Comparison of ENCODE assay signal across 8 cellular contexts in genomic region chr1:145918992-145919939, GRCh38. TPM values are rescaled to one million over a fixed set of nuclear protein-coding genes. Genes with fewer than 3 reads are reported as not detected.
DNase-seq lines count a peak whose midpoint lies in the region; ATAC-seq and TF ChIP-seq lines count a peak whose summit lies in the region.

No MANE protein-coding gene starts in this region.

- DNase-seq in NCI-H1092 treated with DMSO at 0.1 percent for 48 hours (lab: John Stamatoyannopoulos, UW) (peak; percentile 48), NCI-H1092 (lab: John Stamatoyannopoulos, UW) (no peak), LNCaP clone FGC (ENCODE audit: low read depth) (peak; percentile 31), activated B cell treated with CpG ODN at 0.5 μM for 24 hours (no peak), fibroblast of peridontal ligament (ENCODE audit: extremely low read depth) (peak; percentile 43), naive B cell (no peak), NAMALWA (ENCODE audit: low spot score) (no peak)

- H3K4me3 ChIP-seq in LNCaP clone FGC (ENCODE audit: low read depth, low read length) = peak overlapping the region; percentile 87

- peak; percentile 81 for ATAC-seq in GM21529 (IDR thresholded peaks at IDR 0.05; ENCODE audit: unreplicated experiment)
- ATAC-seq in activated B cell treated with CpG ODN at 0.5 μM for 24 hours (ENCODE audit: low read depth) = peak; percentile 6
- peak; percentile 1 to 3 for ATAC-seq in naive B cell (ENCODE audit: low read depth in 2 of 2)

- POLR2A ChIA-PET in activated B cell treated with CpG ODN at 0.5 μM for 24 hours (lab: Charles Lee) = interaction anchor here (0.7 to 3.9 kb wide), 26 partner anchors 9 to 1681 kb away, joined by 3 to 109 read pairs (median 6); partner anchors contain the start of genes ANKRD34A, ANKRD35, ITGA10 and LIX1L

- intact Hi-C loops in activated B cell treated with CpG ODN at 0.5 μM for 24 hours (cut with micrococcal nuclease) = loop anchor here (1.0 kb wide), 3 partner anchors 8 to 60 kb away; partner anchors contain the start of genes LIX1L, PIAS3 and RBM8A

- H3K9me3 Mint-ChIP-seq in activated B cell treated with CpG ODN at 0.5 μM for 24 hours = no peaks in the 10 kb centered on the region
- no peaks in the 10 kb centered on the region for H3K9me3 Mint-ChIP-seq in naive B cell

- H3K27ac Mint-ChIP-seq in activated B cell treated with CpG ODN at 0.5 μM for 24 hours = peak overlapping the region; percentile 93
- peak overlapping the region; percentile 78 to 96 (median 94) for H3K27ac Mint-ChIP-seq in naive B cell

- peaks cover 45% of the 10 kb centered on the region for H3K36me3 Mint-ChIP-seq in activated B cell treated with CpG ODN at 0.5 μM for 24 hours (ENCODE audit: low read depth)
- H3K36me3 Mint-ChIP-seq in naive B cell = peaks cover 13 to 24% of the 10 kb centered on the region in 2 donors

- H3K27me3 Mint-ChIP-seq in activated B cell treated with CpG ODN at 0.5 μM for 24 hours (no peaks in the 10 kb centered on the region), naive B cell (no peaks in the 10 kb centered on the region)

- H3K4me3 Mint-ChIP-seq in activated B cell treated with CpG ODN at 0.5 μM for 24 hours (peak overlapping the region; percentile 95), naive B cell (peak overlapping the region; percentile 91 to 99 (median 96))

- H3K4me1 Mint-ChIP-seq in activated B cell treated with CpG ODN at 0.5 μM for 24 hours (peaks cover 35% of the 10 kb centered on the region), naive B cell (peaks cover 38 to 43% (median 40%) of the 10 kb centered on the region in 3 donors)

- CTCF ChIA-PET in activated B cell treated with CpG ODN at 0.5 μM for 24 hours (lab: Charles Lee) = interaction anchor here (1.2 to 2.2 kb wide), 5 partner anchors 8 to 74 kb away, joined by 3 to 8 read pairs (median 4); partner anchors contain the start of genes ANKRD34A, NUDT17, PIAS3 and POLR3GL

- TF ChIP-seq CTCF in LNCaP clone FGC (IDR thresholded peaks at IDR 0.05; ENCODE audit: control insufficient read depth, extremely low read depth, insufficient read depth) = no peak
- no peak for TF ChIP-seq CTCF in activated B cell treated with CpG ODN at 0.5 μM for 24 hours (IDR thresholded peaks at IDR 0.05)

RNA-seq across cellular contexts. Expression of gene PEX11B, which starts 0.7 kb away (rescaled TPM):
- total RNA-seq in activated B cell treated with CpG ODN at 0.5 μM for 24 hours = 42.7 and 47.7 TPM in 2 replicates
- 10 to 100 TPM; 37.9 to 50.8 (median 49.6) TPM for polyA plus RNA-seq in naive B cell (ENCODE audit: low read depth in 6 of 6)

RNA-seq across cellular contexts. Expression of gene RBM8A, which starts 8.0 kb away (rescaled TPM):
- total RNA-seq in activated B cell treated with CpG ODN at 0.5 μM for 24 hours = 178 and 201 TPM in 2 replicates
- 100 to 1,000 TPM; 140 to 220 (median 158) TPM for polyA plus RNA-seq in naive B cell (ENCODE audit: low read depth in 6 of 6)

RNA-seq across cellular contexts. Expression of gene ITGA10, which starts 9.4 kb away (rescaled TPM):
- total RNA-seq in activated B cell treated with CpG ODN at 0.5 μM for 24 hours = 2.7 and 3.7 TPM in 2 replicates
- under 1 TPM in 1 of 6 donors, not detected in 5; 0.20 TPM for polyA plus RNA-seq in naive B cell (ENCODE audit: low read depth in 6 of 6)

RNA-seq across cellular contexts. Expression of gene ANKRD35, which starts 33.6 kb away (rescaled TPM):
- not detected in 2 replicates for total RNA-seq in activated B cell treated with CpG ODN at 0.5 μM for 24 hours
- polyA plus RNA-seq in naive B cell (ENCODE audit: low read depth in 6 of 6) = not detected

RNA-seq across cellular contexts. Expression of gene LIX1L, which starts 38.6 kb away (rescaled TPM):
- 30.1 and 31.7 TPM in 2 replicates for total RNA-seq in activated B cell treated with CpG ODN at 0.5 μM for 24 hours
- polyA plus RNA-seq in naive B cell (ENCODE audit: low read depth in 6 of 6) = 10 to 100 TPM; 10.6 to 14.2 (median 12.7) TPM

Comparison
In these comparisons a context has a peak if more than half of its experiments do, and no peak if none do; other contexts are left out.
1. DNase-seq: peak in NCI-H1092 treated with DMSO at 0.1 percent for 48 hours (single experiment), LNCaP clone FGC (single experiment) and fibroblast of peridontal ligament (single experiment); none in NCI-H1092 (single experiment), activated B cell treated with CpG ODN at 0.5 μM for 24 hours (single experiment), naive B cell (single experiment) and NAMALWA (single experiment).
2. ATAC-seq: peak in every context shown above with its lines; median percentile 81 in GM21529; 6 in activated B cell treated with CpG ODN at 0.5 μM for 24 hours; 2 in naive B cell.